1 cellular context compared by ENCODE assay signal in genomic region chr7:43721193-43721806, GRCh38.
A peak's percentile ranks its signal among the peaks of the same experiment; 100 is the strongest.
TF ChIP-seq lines count a peak whose summit lies in the region.

No MANE protein-coding gene starts in this region.

TF ChIP-seq in GM12878, 131 proteins besides CTCF, POLR2A, EP300 and RAD21:
- TF ChIP-seq RUNX3 (IDR thresholded peaks at IDR 0.05; ENCODE audit: low read length) (peak; percentile 69), SMARCA5 (IDR thresholded peaks at IDR 0.05) (no peak), PAX8 (IDR thresholded peaks at IDR 0.05) (0 out of 2 replicates have a peak, but pooled peaks have one; percentile 37), JUND (IDR thresholded peaks at IDR 0.05; ENCODE audit: low read depth, low read length) (no peak), RAD51 (IDR thresholded peaks at IDR 0.05) (0 out of 2 replicates have a peak, but pooled peaks have one; percentile 12), FOS (IDR thresholded peaks at IDR 0.05; ENCODE audit: borderline replicate concordance, extremely low read depth, insufficient read length) (no peak), CBX5 (IDR thresholded peaks at IDR 0.05; ENCODE audit: low read depth) (no peak), SMC3 (IDR thresholded peaks at IDR 0.05; ENCODE audit: borderline replicate concordance, low read length) (peak; percentile 56; the same call in 1 of the 2 replicates), SREBF1 (IDR thresholded peaks at IDR 0.05; ENCODE audit: low read length) (no peak), IKZF2 (IDR thresholded peaks at IDR 0.05) (no peak), KDM1A (IDR thresholded peaks at IDR 0.05; ENCODE audit: borderline replicate concordance) (no peak), POLR2AphosphoS2 (IDR thresholded peaks at IDR 0.05; ENCODE audit: low read depth, low read length) (no peak), ZNF592 (IDR thresholded peaks at IDR 0.05) (0 out of 2 replicates have a peak, but pooled peaks have one; percentile 31), NFXL1 (IDR thresholded peaks at IDR 0.05; ENCODE audit: borderline replicate concordance) (no peak)
- TF ChIP-seq, protein P1, sequence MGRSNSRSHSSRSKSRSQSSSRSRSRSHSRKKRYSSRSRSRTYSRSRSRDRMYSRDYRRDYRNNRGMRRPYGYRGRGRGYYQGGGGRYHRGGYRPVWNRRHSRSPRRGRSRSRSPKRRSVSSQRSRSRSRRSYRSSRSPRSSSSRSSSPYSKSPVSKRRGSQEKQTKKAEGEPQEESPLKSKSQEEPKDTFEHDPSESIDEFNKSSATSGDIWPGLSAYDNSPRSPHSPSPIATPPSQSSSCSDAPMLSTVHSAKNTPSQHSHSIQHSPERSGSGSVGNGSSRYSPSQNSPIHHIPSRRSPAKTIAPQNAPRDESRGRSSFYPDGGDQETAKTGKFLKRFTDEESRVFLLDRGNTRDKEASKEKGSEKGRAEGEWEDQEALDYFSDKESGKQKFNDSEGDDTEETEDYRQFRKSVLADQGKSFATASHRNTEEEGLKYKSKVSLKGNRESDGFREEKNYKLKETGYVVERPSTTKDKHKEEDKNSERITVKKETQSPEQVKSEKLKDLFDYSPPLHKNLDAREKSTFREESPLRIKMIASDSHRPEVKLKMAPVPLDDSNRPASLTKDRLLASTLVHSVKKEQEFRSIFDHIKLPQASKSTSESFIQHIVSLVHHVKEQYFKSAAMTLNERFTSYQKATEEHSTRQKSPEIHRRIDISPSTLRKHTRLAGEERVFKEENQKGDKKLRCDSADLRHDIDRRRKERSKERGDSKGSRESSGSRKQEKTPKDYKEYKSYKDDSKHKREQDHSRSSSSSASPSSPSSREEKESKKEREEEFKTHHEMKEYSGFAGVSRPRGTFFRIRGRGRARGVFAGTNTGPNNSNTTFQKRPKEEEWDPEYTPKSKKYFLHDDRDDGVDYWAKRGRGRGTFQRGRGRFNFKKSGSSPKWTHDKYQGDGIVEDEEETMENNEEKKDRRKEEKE (IDR thresholded peaks at IDR 0.05), result no peak
